8 cellular contexts compared by ENCODE assay signal in the genomic region with DNA sequence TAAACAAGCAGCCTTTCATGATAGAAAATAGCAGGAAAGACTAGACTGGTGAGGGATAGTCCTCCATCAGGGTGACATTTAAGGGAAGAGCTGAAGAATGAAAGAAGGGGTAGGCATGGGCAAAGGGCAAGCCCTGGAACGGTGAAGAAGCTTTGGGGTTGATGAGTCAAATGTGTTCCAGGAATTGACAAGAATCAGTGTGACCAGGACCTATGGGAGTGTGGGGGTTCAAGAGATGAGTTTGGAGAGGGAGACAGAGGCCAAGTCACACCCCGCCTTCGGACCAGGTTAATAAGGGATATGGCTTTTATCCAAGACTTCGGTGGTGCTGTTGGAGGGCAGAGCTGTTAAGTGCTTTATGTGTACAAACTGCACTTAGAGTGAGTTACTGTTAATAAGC. TPM values are rescaled to one million over a fixed set of nuclear protein-coding genes. Genes with fewer than 3 reads are reported as not detected.
DNase-seq lines count a peak whose midpoint lies in the region; ATAC-seq and TF ChIP-seq lines count a peak whose summit lies in the region.

No MANE protein-coding gene starts in this region.

- TF ChIP-seq POLR2A in adrenal gland (IDR thresholded peaks at IDR 0.05) (no peak), right lobe of liver (IDR thresholded peaks at IDR 0.05) (no peak)

- POLR2A ChIA-PET in activated CD4-positive, alpha-beta T cell treated with anti-CD3 and anti-CD28 coated beads, Interleukin-2, amount 10 ng/mL, durations not matched to agents 7 days and 5 days (lab: Charles Lee), result no interaction called here

- H3K36me3 Mint-ChIP-seq in activated CD4-positive, alpha-beta T cell treated with anti-CD3 and anti-CD28 coated beads, Interleukin-2, amount 10 ng/mL, durations not matched to agents 7 days and 5 days (ENCODE audit: low read depth), result peaks cover 45% of the 10 kb centered on the region

- no peaks in the 10 kb centered on the region for H3K9me3 Mint-ChIP-seq in activated CD4-positive, alpha-beta T cell treated with anti-CD3 and anti-CD28 coated beads, Interleukin-2, amount 10 ng/mL, durations not matched to agents 7 days and 5 days

- H3K36me3 ChIP-seq in adrenal gland (replicated peaks in 1 of 2) (peaks cover 0 to 55% of the 10 kb centered on the region in 2 donors), right lobe of liver (peaks cover 0 to 53% (median 19%) of the 10 kb centered on the region in 4 donors), thoracic aorta (peaks cover 34% of the 10 kb centered on the region)

- H3K4me3 Mint-ChIP-seq in activated CD4-positive, alpha-beta T cell treated with anti-CD3 and anti-CD28 coated beads, Interleukin-2, amount 10 ng/mL, durations not matched to agents 7 days and 5 days, result peak overlapping the region; percentile 87

- TF ChIP-seq CTCF in adrenal gland (IDR thresholded peaks at IDR 0.05), result no peak
- no peak for TF ChIP-seq CTCF in right lobe of liver (IDR thresholded peaks at IDR 0.05)
- no peak for TF ChIP-seq CTCF in thoracic aorta (IDR thresholded peaks at IDR 0.05)

- H3K9me3 ChIP-seq in adrenal gland (replicated peaks in 1 of 3) (no peaks in the 10 kb centered on the region), right lobe of liver (no peaks in the 10 kb centered on the region), thoracic aorta (no peaks in the 10 kb centered on the region)

- intact Hi-C loops in adrenal gland (cut with DNase I), result no loop called here
- intact Hi-C loops in right lobe of liver (cut with DNase I), result no loop called here

- CTCF ChIA-PET in activated CD4-positive, alpha-beta T cell treated with anti-CD3 and anti-CD28 coated beads, Interleukin-2, amount 10 ng/mL, durations not matched to agents 7 days and 5 days (lab: Charles Lee), result no interaction called here

- no peaks in the 10 kb centered on the region for H3K27me3 Mint-ChIP-seq in activated CD4-positive, alpha-beta T cell treated with anti-CD3 and anti-CD28 coated beads, Interleukin-2, amount 10 ng/mL, durations not matched to agents 7 days and 5 days

- WGBS in adrenal gland, 4 donors, result 35 to 43% (median 38%) methylated on average over 4 of the region's 4 CpGs
- 15% methylated on average over 4 of the region's 4 CpGs for WGBS in right lobe of liver (ENCODE audit: insufficient coverage, low coverage, low lambda C conversion rate, missing lambda C conversion rate)

- peaks cover 45% of the 10 kb centered on the region for H3K4me1 Mint-ChIP-seq in activated CD4-positive, alpha-beta T cell treated with anti-CD3 and anti-CD28 coated beads, Interleukin-2, amount 10 ng/mL, durations not matched to agents 7 days and 5 days

- ATAC-seq in right lobe of liver (no peak), thoracic aorta (ENCODE audit: insufficient number of reproducible peaks, low FRiP score, low read depth) (no peak), GM19023 (IDR thresholded peaks at IDR 0.05; ENCODE audit: unreplicated experiment) (no peak), HG02571 (IDR thresholded peaks at IDR 0.05; ENCODE audit: unreplicated experiment) (no peak)

- H3K27ac Mint-ChIP-seq in activated CD4-positive, alpha-beta T cell treated with anti-CD3 and anti-CD28 coated beads, Interleukin-2, amount 10 ng/mL, durations not matched to agents 7 days and 5 days, result peak overlapping the region; percentile 93

- DNase-seq in activated CD4-positive, alpha-beta T cell treated with anti-CD3 and anti-CD28 coated beads, Interleukin-2, amount 10 ng/mL, durations not matched to agents 7 days and 5 days, result no peak
- DNase-seq in activated CD4-positive, alpha-beta T cell treated with anti-CD3 and anti-CD28 coated beads, Interleukin-2, amount 50 U/mL, for 1 hour, result no peak
- DNase-seq in adrenal gland (no peak), right lobe of liver (no peak), thoracic aorta (ENCODE audit: low spot score) (no peak)
- no peak for DNase-seq in activated CD4-positive, alpha-beta T cell treated with anti-CD3 and anti-CD28 coated beads for 48 hours

- H3K4me3 ChIP-seq in adrenal gland (peak overlapping the region in 3 of 4 donors; percentile 86 to 98 (median 94)), right lobe of liver (peak overlapping the region; percentile 93 to 98 (median 93)), thoracic aorta (peak overlapping the region; percentile 98)

- peaks cover 18 to 26% of the 10 kb centered on the region in 2 donors for H3K4me1 ChIP-seq in adrenal gland (replicated peaks in 1 of 2)
- peaks cover 0 to 19% (median 8%) of the 10 kb centered on the region in 4 donors for H3K4me1 ChIP-seq in right lobe of liver
- peaks cover 14 to 26% of the 10 kb centered on the region in 2 donors for H3K4me1 ChIP-seq in thoracic aorta (ENCODE audit: control insufficient read depth in 1 of 2, low read depth in 2 of 2)

- H3K27ac ChIP-seq in adrenal gland, result no peak overlapping the region
- peak overlapping the region in 1 of 3 donors; percentile 86 for H3K27ac ChIP-seq in right lobe of liver
- peak overlapping the region in 1 of 2 donors; percentile 79 for H3K27ac ChIP-seq in thoracic aorta

- H3K27me3 ChIP-seq in adrenal gland (no peaks in the 10 kb centered on the region), right lobe of liver (no peaks in the 10 kb centered on the region), thoracic aorta (replicated peaks; ENCODE audit: insufficient read depth) (no peaks in the 10 kb centered on the region)

RNA-seq across cellular contexts. Expression of a gene that starts 0.9 kb away (rescaled TPM):
- 10 to 100 TPM; 52.9 to 58.8 TPM for total RNA-seq in activated CD4-positive, alpha-beta T cell treated with anti-CD3 and anti-CD28 coated beads, Interleukin-2, amount 10 ng/mL, durations not matched to agents 7 days and 5 days
- total RNA-seq in adrenal gland (100 to 1,000 TPM in 1 of 8 donors, 10 to 100 TPM in 7; 43.4 to 100 (median 74.8) TPM), right lobe of liver (10 to 100 TPM; 49.6 to 64.9 (median 52.8) TPM), thoracic aorta (10 to 100 TPM; 28.7 to 43.0 TPM)
- polyA plus RNA-seq in adrenal gland, result 100 to 1,000 TPM in 2 of 3 donors, 10 to 100 TPM in 1; 99.8 to 138 (median 115) TPM

RNA-seq across cellular contexts. Expression of a gene that starts 0.9 kb away (rescaled TPM):
- 10 to 100 TPM; 59.2 to 62.3 TPM for total RNA-seq in activated CD4-positive, alpha-beta T cell treated with anti-CD3 and anti-CD28 coated beads, Interleukin-2, amount 10 ng/mL, durations not matched to agents 7 days and 5 days
- total RNA-seq in adrenal gland (10 to 100 TPM; 13.3 to 48.1 (median 34.1) TPM), right lobe of liver (10 to 100 TPM; 27.9 to 53.5 (median 35.4) TPM), thoracic aorta (10 to 100 TPM; 25.3 to 43.1 TPM)
- 10 to 100 TPM; 21.5 to 48.4 (median 35.6) TPM for polyA plus RNA-seq in adrenal gland

RNA-seq across cellular contexts. Expression of a gene that starts 11.4 kb away (rescaled TPM):
- total RNA-seq in activated CD4-positive, alpha-beta T cell treated with anti-CD3 and anti-CD28 coated beads, Interleukin-2, amount 10 ng/mL, durations not matched to agents 7 days and 5 days, result 10 to 100 TPM in 1 of 2 experiments, 1 to 10 TPM in 1; 9.4 to 10.8 TPM
- total RNA-seq in adrenal gland (10 to 100 TPM in 1 of 8 donors, 1 to 10 TPM in 7; 3.3 to 10.6 (median 5.6) TPM), right lobe of liver (1 to 10 TPM; 3.8 to 6.5 (median 5.4) TPM), thoracic aorta (1 to 10 TPM; 8.0 to 8.5 TPM)
- 10 to 100 TPM in 1 of 3 donors, 1 to 10 TPM in 2; 3.4 to 20.1 (median 8.3) TPM for polyA plus RNA-seq in adrenal gland

RNA-seq across cellular contexts. Expression of a gene that starts 28.3 kb away (rescaled TPM):
- 10 to 100 TPM; 16.5 to 18.5 TPM for total RNA-seq in activated CD4-positive, alpha-beta T cell treated with anti-CD3 and anti-CD28 coated beads, Interleukin-2, amount 10 ng/mL, durations not matched to agents 7 days and 5 days
- 10 to 100 TPM in 5 of 8 donors, 1 to 10 TPM in 3; 7.5 to 17.5 (median 10.5) TPM for total RNA-seq in adrenal gland
- 10 to 100 TPM in 2 of 3 donors, 1 to 10 TPM in 1; 2.3 to 27.1 (median 16.6) TPM for polyA plus RNA-seq in adrenal gland
- 1 to 10 TPM; 5.9 to 7.6 (median 6.0) TPM for total RNA-seq in right lobe of liver
- total RNA-seq in thoracic aorta, result 10 to 100 TPM; 11.9 to 12.5 TPM

RNA-seq across cellular contexts. Expression of a gene that starts 37.9 kb away (rescaled TPM):
- total RNA-seq in activated CD4-positive, alpha-beta T cell treated with anti-CD3 and anti-CD28 coated beads, Interleukin-2, amount 10 ng/mL, durations not matched to agents 7 days and 5 days, result under 1 TPM; 0.44 to 0.69 TPM
- total RNA-seq in adrenal gland, result 1 to 10 TPM; 1.1 to 5.8 (median 4.0) TPM
- polyA plus RNA-seq in adrenal gland, result 10 to 100 TPM in 1 of 3 donors, 1 to 10 TPM in 1, under 1 TPM in 1; 0.35 to 10.6 (median 5.7) TPM
- 1 to 10 TPM in 3 of 6 experiments, under 1 TPM in 3; 0.48 to 1.6 (median 1.1) TPM for total RNA-seq in right lobe of liver
- total RNA-seq in thoracic aorta, result 1 to 10 TPM; 1.4 to 6.6 TPM
